Comparison of ENCODE assay signal across 22 cellular contexts in the genomic region with DNA sequence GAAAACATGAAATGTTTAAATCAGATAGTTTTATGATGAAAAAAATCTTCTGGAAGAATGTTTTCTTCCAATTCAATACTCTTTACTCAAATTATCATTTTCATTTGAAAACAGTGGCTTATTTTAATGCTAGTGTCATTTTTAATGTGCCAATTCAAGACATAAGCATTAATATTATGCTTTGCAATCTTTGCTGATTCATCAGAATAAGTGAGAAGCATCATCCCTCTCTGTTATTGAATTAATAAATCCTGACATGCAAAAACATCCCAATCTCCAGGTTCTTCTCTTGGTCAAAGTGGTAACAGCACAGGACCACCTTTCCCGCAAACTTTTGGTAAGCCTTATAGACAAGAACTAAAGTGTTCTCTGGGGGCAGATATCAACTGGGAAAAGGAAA. TPM values are rescaled to one million over a fixed set of nuclear protein-coding genes. Genes with fewer than 3 reads are reported as not detected.
DNase-seq lines count a peak whose midpoint lies in the region; ATAC-seq, FAIRE-seq and TF ChIP-seq lines count a peak whose summit lies in the region.
"Had no signal": no experiment of that assay in that cellular context is flagged by ENCODE, and none has a peak within 500 bp of the region (broad histone marks: within the 10 kb centered on the region; RNA-seq: fewer than 3 reads in every experiment).

No MANE protein-coding gene starts in this region.

- peak overlapping the region; percentile 98; the same call in 1 of the 2 replicates for H3K9ac ChIP-seq in GM23248

- no peaks in the 10 kb centered on the region for H3K27me3 ChIP-seq in GM23248 (replicated peaks; ENCODE audit: insufficient read depth)

- no peaks in the 10 kb centered on the region for H3K9me3 Mint-ChIP-seq in activated CD4-positive, alpha-beta T cell treated with anti-CD3 and anti-CD28 coated beads, Interleukin-2, amount 10 ng/mL, durations not matched to agents 24 days and 14 days
- no peaks in the 10 kb centered on the region for H3K9me3 Mint-ChIP-seq in activated naive CD8-positive, alpha-beta T cell (ENCODE audit: low read depth)
- no peaks in the 10 kb centered on the region for H3K9me3 Mint-ChIP-seq in natural killer cell

- H3K27ac Mint-ChIP-seq in activated CD4-positive, alpha-beta T cell treated with anti-CD3 and anti-CD28 coated beads, Interleukin-2, amount 10 ng/mL, durations not matched to agents 24 days and 14 days, result no peak overlapping the region
- peak overlapping the region; percentile 47 for H3K27ac Mint-ChIP-seq in activated naive CD8-positive, alpha-beta T cell
- H3K27ac Mint-ChIP-seq in natural killer cell, result peak overlapping the region; percentile 58 to 96

- H3K27ac ChIP-seq in GM23248, result no peak overlapping the region
- H3K27ac ChIP-seq: C4-2B, RWPE1 had no signal

- H3K36me3 Mint-ChIP-seq in activated CD4-positive, alpha-beta T cell treated with anti-CD3 and anti-CD28 coated beads, Interleukin-2, amount 10 ng/mL, durations not matched to agents 24 days and 14 days (ENCODE audit: low read depth), result peaks cover 40% of the 10 kb centered on the region
- H3K36me3 Mint-ChIP-seq in activated naive CD8-positive, alpha-beta T cell, result peaks cover 15% of the 10 kb centered on the region
- H3K36me3 Mint-ChIP-seq in natural killer cell, result peaks cover 15% of the 10 kb centered on the region

- no peak for TF ChIP-seq POLR2A in H54 (IDR thresholded peaks at IDR 0.05; ENCODE audit: low read depth, low read length)

- no peak for ATAC-seq in natural killer cell
- ATAC-seq in HG03280 (IDR thresholded peaks at IDR 0.05; ENCODE audit: unreplicated experiment), result no peak

- peaks cover 20% of the 10 kb centered on the region for H3K4me1 ChIP-seq in GM23248 (ENCODE audit: insufficient read depth)

- no peak for DNase-seq in activated CD4-positive, alpha-beta T cell treated with anti-CD3 and anti-CD28 coated beads, Interleukin-2, amount 10 ng/mL, durations not matched to agents 24 days and 14 days
- DNase-seq in activated CD4-positive, alpha-beta T cell treated with anti-CD3 and anti-CD28 coated beads for 4 hours, result no peak
- DNase-seq in GM23248, result no peak
- DNase-seq in natural killer cell, result no peak
- DNase-seq in H54 (ENCODE audit: insufficient read length, low spot score), result no peak
- DNase-seq in NCI-H146 treated with DMSO at 0.1 percent for 48 hours (lab: John Stamatoyannopoulos, UW; ENCODE audit: unreplicated experiment), result no peak
- DNase-seq: activated CD4-positive, alpha-beta T cell treated with anti-CD3 and anti-CD28 coated beads for 1 hour; activated naive CD4-positive, alpha-beta T cell; aorta; DMS79; erythroblast; foreskin melanocyte; hypothalamus; NCI-H1092 treated with DMSO at 0.1 percent for 48 hours; NCI-H524 treated with DMSO at 0.1 percent for 48 hours had no signal

- H3K79me2 ChIP-seq in GM23248 (ENCODE audit: insufficient read depth), result peaks cover 59% of the 10 kb centered on the region

- peak overlapping the region; percentile 4 for H3K4me3 Mint-ChIP-seq in activated CD4-positive, alpha-beta T cell treated with anti-CD3 and anti-CD28 coated beads, Interleukin-2, amount 10 ng/mL, durations not matched to agents 24 days and 14 days
- peak overlapping the region; percentile 38 for H3K4me3 Mint-ChIP-seq in activated naive CD8-positive, alpha-beta T cell
- peak overlapping the region; percentile 10 for H3K4me3 Mint-ChIP-seq in natural killer cell

- 96 to 100% methylated on average over 1 of the region's 1 CpG for WGBS in GM23248 (ENCODE audit: low coverage in 1 of 2, low lambda C conversion rate in 2 of 2, missing lambda C conversion rate in 2 of 2), 2 experiments

- no peaks in the 10 kb centered on the region for H3K27me3 Mint-ChIP-seq in activated CD4-positive, alpha-beta T cell treated with anti-CD3 and anti-CD28 coated beads, Interleukin-2, amount 10 ng/mL, durations not matched to agents 24 days and 14 days
- no peaks in the 10 kb centered on the region for H3K27me3 Mint-ChIP-seq in activated naive CD8-positive, alpha-beta T cell
- H3K27me3 Mint-ChIP-seq in natural killer cell (ENCODE audit: low read depth in 2 of 2), result no peaks in the 10 kb centered on the region

- peak overlapping the region; percentile 96 for H3K4me2 ChIP-seq in GM23248 (ENCODE audit: unreplicated experiment)

- no peak overlapping the region for H3K4me3 ChIP-seq in GM23248

- no peaks in the 10 kb centered on the region for H3K9me2 ChIP-seq in GM23248 (ENCODE audit: insufficient read depth)

- FAIRE-seq in H54 (lab: Jason Lieb, UNC), result no peak
- FAIRE-seq: GM12891, TTC549, urothelium cell line had no signal

- H3K36me3 ChIP-seq in GM23248 (ENCODE audit: low read depth), result peaks cover 23% of the 10 kb centered on the region

- H4K20me1 ChIP-seq in GM23248 (ENCODE audit: insufficient read depth), result no peaks in the 10 kb centered on the region

- intact Hi-C loops in activated CD4-positive, alpha-beta T cell treated with anti-CD3 and anti-CD28 coated beads, Interleukin-2, amount 10 ng/mL, durations not matched to agents 24 days and 14 days (cut with micrococcal nuclease), result no loop called here
- intact Hi-C loops in natural killer cell (cut with micrococcal nuclease), result no loop called here

- H3F3A ChIP-seq in GM23248 (ENCODE audit: insufficient read depth), result peaks cover 30% of the 10 kb centered on the region

- H3K4me1 Mint-ChIP-seq in activated CD4-positive, alpha-beta T cell treated with anti-CD3 and anti-CD28 coated beads, Interleukin-2, amount 10 ng/mL, durations not matched to agents 24 days and 14 days, result peaks cover 20% of the 10 kb centered on the region
- peaks cover 24% of the 10 kb centered on the region for H3K4me1 Mint-ChIP-seq in activated naive CD8-positive, alpha-beta T cell (ENCODE audit: low read depth)
- peaks cover 27 to 37% of the 10 kb centered on the region in 2 donors for H3K4me1 Mint-ChIP-seq in natural killer cell

- no peaks in the 10 kb centered on the region for H3K9me3 ChIP-seq in GM23248 (ENCODE audit: low read depth)

- in situ Hi-C loops in GM23248 (cut with MboI), result loop anchor here (10.0 to 25.0 kb wide), 2 partner anchors 286 to 688 kb away; a partner anchor contains a TSS

- no peak overlapping the region for H2AFZ ChIP-seq in GM23248

- no peak for TF ChIP-seq CTCF in natural killer cell (IDR thresholded peaks at IDR 0.05)

RNA-seq across cellular contexts. Expression of a gene that starts 3.8 kb away (rescaled TPM):
- total RNA-seq in activated CD4-positive, alpha-beta T cell treated with anti-CD3 and anti-CD28 coated beads, Interleukin-2, amount 10 ng/mL, durations not matched to agents 24 days and 14 days, result 63.5 and 68.6 TPM in 2 replicates
- total RNA-seq in GM23248 (2014; rRNA removed; shearing (Covaris generic)), result 35.2 and 59.4 TPM in 2 replicates
- polyA plus RNA-seq in GM23248 (2016; fragmentation: Nextera tagmentation; extraction: Ambion mirVana), result 15.8 and 18.2 TPM in 2 replicates
- total RNA-seq in natural killer cell, result 100 to 1,000 TPM in 2 of 3 donors, 10 to 100 TPM in 1; 89.2 to 142 (median 110) TPM
